18 cellular contexts compared by ENCODE assay signal in genomic region chr3:149397528-149397927, GRCh38. TPM values are rescaled to one million over a fixed set of nuclear protein-coding genes. Genes with fewer than 3 reads are reported as not detected.
DNase-seq lines count a peak whose midpoint lies in the region; ATAC-seq and TF ChIP-seq lines count a peak whose summit lies in the region.
"Had no signal": no experiment of that assay in that cellular context is flagged by ENCODE, and none has a peak within 500 bp of the region (broad histone marks: within the 10 kb centered on the region; RNA-seq: fewer than 3 reads in every experiment).

No MANE protein-coding gene starts in this region.

- H4K20me1 ChIP-seq in PC-3 (ENCODE audit: low read length) (no peaks in the 10 kb centered on the region), SK-N-SH (ENCODE audit: insufficient read depth) (no peaks in the 10 kb centered on the region)

- H3K4me1 ChIP-seq in PC-3 (ENCODE audit: insufficient read depth, low read length) (peaks cover 89% of the 10 kb centered on the region), SK-N-SH (ENCODE audit: control insufficient read depth in 1 of 2, insufficient read depth in 2 of 2, low read depth in 1 of 2, low read length in 1 of 2) (peaks cover 18 to 27% of the 10 kb centered on the region in 2 experiments)

- H3K9me2 ChIP-seq in PC-3 (replicated peaks; ENCODE audit: low read length) (no peaks in the 10 kb centered on the region), SK-N-SH (no peaks in the 10 kb centered on the region)

- no peak overlapping the region for H2AFZ ChIP-seq in PC-3 (ENCODE audit: low read length)
- no peak overlapping the region for H2AFZ ChIP-seq in SK-N-SH (ENCODE audit: low read depth)

- H3K9ac ChIP-seq in PC-3 (ENCODE audit: low read length), result peak overlapping the region; percentile 45
- no peak overlapping the region for H3K9ac ChIP-seq in SK-N-SH

- H3K27me3 ChIP-seq in PC-3 (ENCODE audit: low read length) (no peaks in the 10 kb centered on the region), SK-N-SH (ENCODE audit: insufficient read depth) (no peaks in the 10 kb centered on the region)

- 18% methylated on average over 3 of the region's 3 CpGs for WGBS in SK-N-SH (ENCODE audit: low lambda C conversion rate)

- TF ChIP-seq CTCF in Calu3 (IDR thresholded peaks at IDR 0.05; ENCODE audit: unreplicated experiment) (no peak), PC-3 (conservative IDR thresholded peaks at IDR 0.05; ENCODE audit: low read depth, low read length) (no peak), SK-N-SH (IDR thresholded peaks at IDR 0.05) (no peak), nephron (IDR thresholded peaks at IDR 0.05; ENCODE audit: unreplicated experiment in 3 of 3) (no peak), foreskin fibroblast (IDR thresholded peaks at IDR 0.05; ENCODE audit: low read depth, low read length) (no peak)

- 0 out of 2 replicates have a peak overlapping the region, but pooled peaks have one; percentile 25 for H3K4me2 ChIP-seq in PC-3 (ENCODE audit: low read length)
- H3K4me2 ChIP-seq in SK-N-SH, result no peak overlapping the region
- H3K4me2 ChIP-seq: GM23338 had no signal

- no peaks in the 10 kb centered on the region for H3K36me3 ChIP-seq in PC-3 (ENCODE audit: low read depth, low read length)
- H3K36me3 ChIP-seq in SK-N-SH (replicated peaks in 1 of 2; ENCODE audit: control insufficient read depth in 1 of 2, insufficient read depth in 2 of 2, low read length in 1 of 2), result no peaks in the 10 kb centered on the region

- BruUV-seq in Calu3 (replicated peaks; lab: Mats Ljungman, UMichigan) (no TSS peak), PC-3 (replicated peaks; lab: Mats Ljungman, UMichigan) (no TSS peak)

- H3F3A ChIP-seq in PC-3 (ENCODE audit: low read length, unreplicated experiment) (peaks cover 22% of the 10 kb centered on the region), SK-N-SH (replicated peaks; ENCODE audit: insufficient read depth) (peaks cover 21% of the 10 kb centered on the region)

- H3K36me3 Mint-ChIP-seq in Calu3 (ENCODE audit: insufficient read depth, unreplicated experiment), result peaks cover 13% of the 10 kb centered on the region
- H3K36me3 Mint-ChIP-seq in nephron (ENCODE audit: low read depth), result no peaks in the 10 kb centered on the region
- H3K36me3 Mint-ChIP-seq: CD4-positive, alpha-beta memory T cell had no signal

- no peaks in the 10 kb centered on the region for H3K79me2 ChIP-seq in PC-3 (ENCODE audit: low read length)
- H3K79me2 ChIP-seq in SK-N-SH (ENCODE audit: insufficient read depth), result no peaks in the 10 kb centered on the region

- no peaks in the 10 kb centered on the region for H3K9me3 ChIP-seq in PC-3 (ENCODE audit: low read length)
- no peaks in the 10 kb centered on the region for H3K9me3 ChIP-seq in SK-N-SH

- H3K27ac Mint-ChIP-seq in Calu3 (ENCODE audit: unreplicated experiment) (peak overlapping the region; percentile 82), nephron (peak overlapping the region in 2 of 3 experiments; percentile 85 to 97)
- H3K27ac Mint-ChIP-seq: CD4-positive, alpha-beta memory T cell; GM23338; H9 had no signal

- 0 out of 2 replicates have a peak, but pooled peaks have one; percentile 6 for TF ChIP-seq RAD21 in SK-N-SH (IDR thresholded peaks at IDR 0.05; ENCODE audit: low read length)

- H3K4me3 Mint-ChIP-seq in Calu3 (ENCODE audit: low read depth, unreplicated experiment), result no peak overlapping the region
- H3K4me3 Mint-ChIP-seq in nephron, result no peak overlapping the region
- H3K4me3 Mint-ChIP-seq: CD4-positive, alpha-beta memory T cell; GM23338; H9 had no signal

- peaks cover 83% of the 10 kb centered on the region for H3K4me1 Mint-ChIP-seq in Calu3 (ENCODE audit: low read depth, unreplicated experiment)
- H3K4me1 Mint-ChIP-seq in nephron, result peaks cover 31% of the 10 kb centered on the region
- H3K4me1 Mint-ChIP-seq: CD4-positive, alpha-beta memory T cell; GM23338; H9 had no signal

- ATAC-seq in PC-3 (no peak), GM19035 (IDR thresholded peaks at IDR 0.05; ENCODE audit: unreplicated experiment) (no peak)
- ATAC-seq: GM12878, GM23338, HCT116 had no signal

- POLR2A ChIA-PET in PC-3 (lab: Charles Lee; ENCODE audit: unreplicated experiment), result no interaction called here
- POLR2A ChIA-PET in SK-N-SH (lab: Yijun Ruan, JAX), result no interaction called here

- peak overlapping the region; percentile 96 for H3K27ac ChIP-seq in PC-3 (ENCODE audit: low read length)
- H3K27ac ChIP-seq in SK-N-SH (ENCODE audit: low read depth in 2 of 2, low read length in 1 of 2), result peak overlapping the region in 1 of 2 experiments; percentile 77; a peak in 3 of 4 replicates

- peak in 1 of 2 experiments; percentile 90; a peak in 2 of 4 replicates for TF ChIP-seq EP300 in SK-N-SH (IDR thresholded peaks at IDR 0.05; ENCODE audit: borderline replicate concordance in 1 of 2, low read depth in 1 of 2, low read length in 1 of 2)

- intact Hi-C loops in Calu3 (cut with micrococcal nuclease; ENCODE audit: unreplicated experiment) (no loop called here), PC-3 (cut with micrococcal nuclease) (no loop called here)

- H3K27me3 Mint-ChIP-seq in Calu3 (ENCODE audit: unreplicated experiment) (no peaks in the 10 kb centered on the region), nephron (ENCODE audit: low read depth) (no peaks in the 10 kb centered on the region)

- no peak for DNase-seq in Calu3
- DNase-seq in PC-3, result no peak
- DNase-seq in SK-N-SH, result no peak
- no peak for DNase-seq in foreskin fibroblast
- no peak for DNase-seq in NCI-H69 (lab: John Stamatoyannopoulos, UW)
- DNase-seq: 8988T; C1 segment of cervical spinal cord; CD4-positive, alpha-beta memory T cell; COR-L47; DMS153; DND-41; GDM1; H9 had no signal

- CTCF ChIA-PET in Calu3 (lab: Charles Lee), result interaction anchor here (2.2 kb wide), 1 partner anchor 20 kb away, joined by 12 read pairs; the partner anchor contains the start of gene TM4SF1
- CTCF ChIA-PET in PC-3 (lab: Charles Lee), result no interaction called here
- CTCF ChIA-PET in SK-N-SH (lab: Yijun Ruan, JAX), result interaction anchor here (1.0 kb wide), 1 partner anchor 13 kb away, joined by 3 read pairs; no protein-coding TSS in a partner anchor

- H3K4me3 ChIP-seq in PC-3 (ENCODE audit: low read length) (no peak overlapping the region), SK-N-SH (ENCODE audit: low read depth in 2 of 2, low read length in 1 of 2) (no peak overlapping the region), foreskin fibroblast (ENCODE audit: low read depth in 1 of 2, low read length in 2 of 2) (no peak overlapping the region)
- H3K4me3 ChIP-seq: GM12878, GM23338 had no signal

- H3K9me3 Mint-ChIP-seq in Calu3 (ENCODE audit: low read depth, unreplicated experiment), result no peaks in the 10 kb centered on the region
- no peaks in the 10 kb centered on the region for H3K9me3 Mint-ChIP-seq in nephron
- H3K9me3 Mint-ChIP-seq: CD4-positive, alpha-beta memory T cell; GM23338; H9 had no signal

TF ChIP-seq in SK-N-SH, 30 proteins besides CTCF, POLR2A, EP300 and RAD21 (continues in another document):
- 0 out of 2 replicates have a peak, but pooled peaks have one; percentile 23 for TF ChIP-seq MXI1 (IDR thresholded peaks at IDR 0.05; ENCODE audit: low read depth, low read length)
- TF ChIP-seq USF1 (IDR thresholded peaks at IDR 0.05; ENCODE audit: borderline replicate concordance, low read depth), result no peak
- TF ChIP-seq NFIC (IDR thresholded peaks at IDR 0.05; ENCODE audit: borderline replicate concordance), result no peak
- peak; percentile 46; the same call in 1 of the 2 replicates for TF ChIP-seq TCF12 (IDR thresholded peaks at IDR 0.05)
- TF ChIP-seq REST (IDR thresholded peaks at IDR 0.05; ENCODE audit: low read depth, low read length), result no peak
- TF ChIP-seq ELF1 (IDR thresholded peaks at IDR 0.05), result no peak
- TF ChIP-seq POLR2AphosphoS5 (IDR thresholded peaks at IDR 0.05; ENCODE audit: low read depth, low read length), result no peak

RNA-seq across cellular contexts. Expression of gene TM4SF1, which starts 20.1 kb away (rescaled TPM):
- 919 and 981 TPM in 2 replicates for total RNA-seq in Calu3 (2022)
- total RNA-seq in PC-3 (2014; rRNA removed), result 408 and 535 TPM in 2 replicates
- 209 and 257 TPM in 2 replicates for polyA plus RNA-seq in SK-N-SH (2012; rRNA removed)
- polyA plus RNA-seq in SK-N-SH (2012; cell fraction: cytosol; rRNA removed), result 194 and 219 TPM in 2 replicates
- polyA plus RNA-seq in SK-N-SH (2012; cell fraction: nucleus; rRNA removed), result 231 and 358 TPM in 2 replicates
- total RNA-seq: CD4-positive, alpha-beta memory T cell had no signal
- polyA plus RNA-seq: CD4-positive, alpha-beta memory T cell had no signal
